18 cellular contexts compared by ENCODE assay signal in genomic region chr5:149157330-149157729, GRCh38. TPM values are rescaled to one million over a fixed set of nuclear protein-coding genes. Genes with fewer than 3 reads are reported as not detected.
A peak's percentile ranks its signal among the peaks of the same experiment; 100 is the strongest.
DNase-seq lines count a peak whose midpoint lies in the region; TF ChIP-seq lines count a peak whose summit lies in the region.
"Had no signal": no experiment of that assay in that cellular context is flagged by ENCODE, and none has a peak within 500 bp of the region (broad histone marks: within the 10 kb centered on the region; RNA-seq: fewer than 3 reads in every experiment).

No MANE protein-coding gene starts in this region.

- H4K20me1 ChIP-seq in osteoblast (ENCODE audit: insufficient read depth, low read length): no peaks in the 10 kb centered on the region

- no peak overlapping the region for H3K4me2 ChIP-seq in osteoblast (ENCODE audit: insufficient read depth, low read length)

- no peaks in the 10 kb centered on the region for H3K9me3 ChIP-seq in osteoblast (ENCODE audit: low read depth, low read length)
- H3K9me3 ChIP-seq: BE2C, Caco-2, MG63 had no signal

- H3K4me3 ChIP-seq in ACC112 (ENCODE audit: low read depth, low read length) (no peak overlapping the region), osteoblast (ENCODE audit: insufficient read depth, low read length) (no peak overlapping the region)
- H3K4me3 ChIP-seq: MG63 had no signal

- peak; percentile 12 for DNase-seq in NCI-H1436 treated with DMSO at 0.1 percent for 48 hours (lab: John Stamatoyannopoulos, UW)
- no peak for DNase-seq in NCI-H1436 (lab: John Stamatoyannopoulos, UW)
- DNase-seq in NCI-H2227 (lab: John Stamatoyannopoulos, UW; ENCODE audit: unreplicated experiment): peak; percentile 63
- DNase-seq in SHP77 treated with DMSO at 0.1 percent for 48 hours (lab: John Stamatoyannopoulos, UW): peak; percentile 28
- no peak for DNase-seq in osteoblast (ENCODE audit: insufficient read length, low spot score, missing footprints)
- DNase-seq in iPS-NIHi11 (ENCODE audit: low spot score): no peak
- no peak for DNase-seq in NK-92 treated with Interleukin-12 subunit alpha and Interleukin-12 subunit beta, amount 100 ng/mL, for 24 hours (lab: John Stamatoyannopoulos, UW)
- DNase-seq: BE2C; Caco-2; CD4-positive, CD25-positive, alpha-beta regulatory T cell; GF-D8; HCEC 1CT; Kasumi-1; MG63; NCI-H1048; NCI-H1694; T-helper 1 cell had no signal

- H3K79me2 ChIP-seq in ACC112 (ENCODE audit: control insufficient read depth, insufficient read depth, low read length, unreplicated experiment) (peaks cover 99% of the 10 kb centered on the region), osteoblast (ENCODE audit: insufficient read depth, low read length) (peaks cover 57% of the 10 kb centered on the region)

- 0 out of 2 replicates have a peak, but pooled peaks cover 12% of the 10 kb centered on the region for H3K36me3 ChIP-seq in ACC112 (ENCODE audit: insufficient read depth, low read length)
- H3K36me3 ChIP-seq in osteoblast (ENCODE audit: insufficient read depth, low read length): no peaks in the 10 kb centered on the region
- H3K36me3 ChIP-seq: BE2C, MG63 had no signal

- TF ChIP-seq CTCF in osteoblast (IDR thresholded peaks at IDR 0.05; ENCODE audit: extremely low read depth, low read depth, low read length): no peak

- H3K27ac ChIP-seq in ACC112 (ENCODE audit: low read depth, low read length) (peak overlapping the region; percentile 39; the same call in 1 of the 2 replicates), osteoblast (ENCODE audit: low read depth, low read length) (no peak overlapping the region)

- no peaks in the 10 kb centered on the region for H3K27me3 ChIP-seq in ACC112 (ENCODE audit: insufficient read depth, low read length)
- H3K27me3 ChIP-seq in osteoblast (ENCODE audit: insufficient read depth, low read length): no peaks in the 10 kb centered on the region
- H3K27me3 ChIP-seq: BE2C, MG63 had no signal

- H3K4me1 ChIP-seq in ACC112 (ENCODE audit: control insufficient read depth, insufficient read depth, low read length, unreplicated experiment) (peaks cover 89% of the 10 kb centered on the region), osteoblast (ENCODE audit: insufficient read depth, low read length) (peaks cover 15% of the 10 kb centered on the region)
- H3K4me1 ChIP-seq: BE2C had no signal

- H2AFZ ChIP-seq in ACC112 (ENCODE audit: low read length, unreplicated experiment) (no peak overlapping the region), osteoblast (ENCODE audit: low read length) (no peak overlapping the region)

RNA-seq across cellular contexts. Expression of gene ABLIM3, which starts 16.0 kb away (rescaled TPM):
- total RNA-seq in osteoblast: 5.8 and 7.4 TPM in 2 replicates
- total RNA-seq: Caco-2 had no signal

Comparison
In these comparisons a context has a peak if more than half of its experiments do, and no peak if none do; other contexts are left out.
1. DNase-seq: peak in NCI-H1436 treated with DMSO at 0.1 percent for 48 hours (single experiment), NCI-H2227 (single experiment) and SHP77 treated with DMSO at 0.1 percent for 48 hours (single experiment); none in NCI-H1436 (single experiment), osteoblast (single experiment), iPS-NIHi11 (single experiment) and NK-92 treated with Interleukin-12 subunit alpha and Interleukin-12 subunit beta, amount 100 ng/mL, for 24 hours (single experiment).